15 cellular contexts compared by ENCODE assay signal in genomic region chr13:21233086-21233485, GRCh38. TPM values are rescaled to one million over a fixed set of nuclear protein-coding genes. Genes with fewer than 3 reads are reported as not detected.
DNase-seq lines count a peak whose midpoint lies in the region; ATAC-seq and TF ChIP-seq lines count a peak whose summit lies in the region.
"Had no signal": no experiment of that assay in that cellular context is flagged by ENCODE, and none has a peak within 500 bp of the region (broad histone marks: within the 10 kb centered on the region; RNA-seq: fewer than 3 reads in every experiment).

No MANE protein-coding gene starts in this region.

- H3K27ac Mint-ChIP-seq in activated CD8-positive, alpha-beta T cell treated with anti-CD3 and anti-CD28 coated beads, Interleukin-2, amount 10 ng/mL, durations not matched to agents 7 days and 5 days: no peak overlapping the region
- no peak overlapping the region for H3K27ac Mint-ChIP-seq in activated CD8-positive, alpha-beta T cell treated with anti-CD3 and anti-CD28 coated beads for 36 hours
- H3K27ac Mint-ChIP-seq: activated B cell treated with CpG ODN at 0.5 μM for 24 hours, natural killer cell had no signal

- no peak overlapping the region for H3K4ac ChIP-seq in mesendoderm (ENCODE audit: low read depth, low read length)

- no peak overlapping the region for H2BK120ac ChIP-seq in mesendoderm (ENCODE audit: low read depth, low read length)

- no peak overlapping the region for H4K8ac ChIP-seq in mesendoderm (ENCODE audit: low read depth, low read length)

- H3K4me1 Mint-ChIP-seq in activated CD8-positive, alpha-beta T cell treated with anti-CD3 and anti-CD28 coated beads, Interleukin-2, amount 10 ng/mL, durations not matched to agents 7 days and 5 days (ENCODE audit: low read depth): peaks cover 16% of the 10 kb centered on the region
- peaks cover 3% of the 10 kb centered on the region for H3K4me1 Mint-ChIP-seq in activated CD8-positive, alpha-beta T cell treated with anti-CD3 and anti-CD28 coated beads for 36 hours (ENCODE audit: low read depth)
- H3K4me1 Mint-ChIP-seq: activated B cell treated with CpG ODN at 0.5 μM for 24 hours, natural killer cell had no signal

- WGBS in esophagus muscularis mucosa: 60% methylated on average over 3 of the region's 3 CpGs
- WGBS in mesendoderm (ENCODE audit: extremely low coverage, insufficient coverage, low lambda C conversion rate): no CpG with 5 or more reads among the region's 3 CpGs

- H2BK5ac ChIP-seq in mesendoderm (ENCODE audit: low read length): no peak overlapping the region

- no peaks in the 10 kb centered on the region for H4K20me1 ChIP-seq in Karpas-422 (ENCODE audit: insufficient read depth, low read depth, low read length)

- H3K56ac ChIP-seq in mesendoderm (ENCODE audit: low read length): no peak overlapping the region

- no peaks in the 10 kb centered on the region for H3K79me2 ChIP-seq in Karpas-422 (ENCODE audit: low read length)
- no peaks in the 10 kb centered on the region for H3K79me2 ChIP-seq in mesendoderm (ENCODE audit: control insufficient read depth, insufficient read depth, low read length)

- H3K36me3 Mint-ChIP-seq in activated CD8-positive, alpha-beta T cell treated with anti-CD3 and anti-CD28 coated beads, Interleukin-2, amount 10 ng/mL, durations not matched to agents 7 days and 5 days (ENCODE audit: low read depth): no peaks in the 10 kb centered on the region
- H3K36me3 Mint-ChIP-seq in activated CD8-positive, alpha-beta T cell treated with anti-CD3 and anti-CD28 coated beads for 36 hours (ENCODE audit: low read depth): no peaks in the 10 kb centered on the region
- H3K36me3 Mint-ChIP-seq: natural killer cell had no signal

- H2BK15ac ChIP-seq in mesendoderm (replicated peaks; ENCODE audit: low read depth): no peak overlapping the region

- no peaks in the 10 kb centered on the region for H3K9me3 Mint-ChIP-seq in activated CD8-positive, alpha-beta T cell treated with anti-CD3 and anti-CD28 coated beads, Interleukin-2, amount 10 ng/mL, durations not matched to agents 7 days and 5 days (ENCODE audit: insufficient read depth)
- H3K9me3 Mint-ChIP-seq in activated CD8-positive, alpha-beta T cell treated with anti-CD3 and anti-CD28 coated beads for 36 hours: no peaks in the 10 kb centered on the region
- H3K9me3 Mint-ChIP-seq: activated B cell treated with CpG ODN at 0.5 μM for 24 hours, natural killer cell had no signal

- intact Hi-C loops in activated CD8-positive, alpha-beta T cell treated with anti-CD3 and anti-CD28 coated beads for 36 hours (cut with micrococcal nuclease): no loop called here
- intact Hi-C loops in esophagus muscularis mucosa (cut with DNase I): no loop called here

- H3K9me3 ChIP-seq in Karpas-422 (ENCODE audit: low read length) (no peaks in the 10 kb centered on the region), esophagus muscularis mucosa (no peaks in the 10 kb centered on the region), stomach smooth muscle (ENCODE audit: control insufficient read depth in 2 of 2, low read length in 2 of 2) (no peaks in the 10 kb centered on the region)
- H3K9me3 ChIP-seq: Caco-2 had no signal

- no peak for TF ChIP-seq POLR2A in esophagus muscularis mucosa (IDR thresholded peaks at IDR 0.05; ENCODE audit: low read depth)

- H4K5ac ChIP-seq in mesendoderm (ENCODE audit: low read length): no peak overlapping the region

- no peak overlapping the region for H3K4me3 ChIP-seq in Karpas-422 (ENCODE audit: low read length)
- peak overlapping the region in 2 of 4 donors; percentile 9 to 18 for H3K4me3 ChIP-seq in esophagus muscularis mucosa
- H3K4me3 ChIP-seq in stomach smooth muscle (ENCODE audit: low read length in 2 of 2): peak overlapping the region in 1 of 2 donors; percentile 35
- H3K4me3 ChIP-seq in mesendoderm (ENCODE audit: low read length): no peak overlapping the region

- no peak overlapping the region for H3K9ac ChIP-seq in Karpas-422 (ENCODE audit: low read length)
- H3K9ac ChIP-seq in stomach smooth muscle (ENCODE audit: low read length in 2 of 2): peak overlapping the region in 1 of 2 donors; percentile 58
- H3K9ac ChIP-seq in mesendoderm (ENCODE audit: low read length): no peak overlapping the region

- peak overlapping the region; percentile 13 for H3K4me3 Mint-ChIP-seq in activated CD8-positive, alpha-beta T cell treated with anti-CD3 and anti-CD28 coated beads, Interleukin-2, amount 10 ng/mL, durations not matched to agents 7 days and 5 days
- H3K4me3 Mint-ChIP-seq in activated CD8-positive, alpha-beta T cell treated with anti-CD3 and anti-CD28 coated beads for 36 hours: no peak overlapping the region
- H3K4me3 Mint-ChIP-seq: activated B cell treated with CpG ODN at 0.5 μM for 24 hours, natural killer cell had no signal

- POLR2A ChIA-PET in activated CD8-positive, alpha-beta T cell treated with anti-CD3 and anti-CD28 coated beads, Interleukin-2, amount 10 ng/mL, durations not matched to agents 7 days and 5 days (lab: Charles Lee): interaction anchor here (1.4 kb wide), 1 partner anchor 56 kb away, joined by 4 read pairs; the partner anchor contains the start of genes MRPL57 and SKA3
- POLR2A ChIA-PET in activated CD8-positive, alpha-beta T cell treated with anti-CD3 and anti-CD28 coated beads for 36 hours (lab: Charles Lee): no interaction called here

- H2AFZ ChIP-seq in Karpas-422 (ENCODE audit: low read length): no peak overlapping the region

- no peak for ATAC-seq in activated CD8-positive, alpha-beta T cell treated with anti-CD3 and anti-CD28 coated beads, Interleukin-2, amount 10 ng/mL, durations not matched to agents 7 days and 5 days
- no peak for ATAC-seq in activated CD8-positive, alpha-beta T cell treated with anti-CD3 and anti-CD28 coated beads for 36 hours
- ATAC-seq: left colon, natural killer cell, SK-N-SH treated with all-trans-retinoic acid at 6 μM for 48 hours had no signal

- H3K27me3 ChIP-seq in Karpas-422 (ENCODE audit: low read length) (no peaks in the 10 kb centered on the region), esophagus muscularis mucosa (peaks cover 0 to 3% (median 0%) of the 10 kb centered on the region in 4 donors), stomach smooth muscle (ENCODE audit: control insufficient read depth in 1 of 2, insufficient read depth in 2 of 2, low read length in 2 of 2) (no peaks in the 10 kb centered on the region), mesendoderm (ENCODE audit: insufficient read depth, low read length, poor library complexity) (no peaks in the 10 kb centered on the region)

- H3K4me1 ChIP-seq in Karpas-422 (ENCODE audit: low read length) (no peaks in the 10 kb centered on the region), esophagus muscularis mucosa (no peaks in the 10 kb centered on the region), stomach smooth muscle (ENCODE audit: control insufficient read depth, insufficient read depth, low read length) (no peaks in the 10 kb centered on the region), mesendoderm (ENCODE audit: control insufficient read depth, low read depth, low read length) (no peaks in the 10 kb centered on the region)
- H3K4me1 ChIP-seq: Caco-2 had no signal

- no peak for TF ChIP-seq EP300 in esophagus muscularis mucosa (IDR thresholded peaks at IDR 0.05)

- H3K27ac ChIP-seq in Karpas-422 (ENCODE audit: low read length) (no peak overlapping the region), esophagus muscularis mucosa (replicated peaks in 1 of 4) (peak overlapping the region in 2 of 4 donors; percentile 39 to 40), stomach smooth muscle (ENCODE audit: low read length) (peak overlapping the region; percentile 18), mesendoderm (ENCODE audit: low read depth, low read length) (no peak overlapping the region)

- no peaks in the 10 kb centered on the region for H3K79me1 ChIP-seq in mesendoderm (ENCODE audit: low read length)

- H3K18ac ChIP-seq in mesendoderm (ENCODE audit: low read length): no peak overlapping the region

- no peak for TF ChIP-seq CTCF in activated CD8-positive, alpha-beta T cell treated with anti-CD3 and anti-CD28 coated beads for 36 hours (IDR thresholded peaks at IDR 0.05)
- TF ChIP-seq CTCF in esophagus muscularis mucosa (IDR thresholded peaks at IDR 0.05): no peak

- CTCF ChIA-PET in activated CD8-positive, alpha-beta T cell treated with anti-CD3 and anti-CD28 coated beads, Interleukin-2, amount 10 ng/mL, durations not matched to agents 7 days and 5 days (lab: Charles Lee): interaction anchor here (0.9 to 1.8 kb wide), 6 partner anchors 8 to 245 kb away, joined by 3 to 10 read pairs (median 4); partner anchors contain the start of gene SKA3
- CTCF ChIA-PET in activated CD8-positive, alpha-beta T cell treated with anti-CD3 and anti-CD28 coated beads for 36 hours (lab: Charles Lee): interaction anchor here (1.3 to 1.9 kb wide), 3 partner anchors 11 to 245 kb away, joined by 3 to 6 read pairs (median 4); no protein-coding TSS in a partner anchor

- H3K4me2 ChIP-seq in Karpas-422 (ENCODE audit: low read depth, low read length, poor library complexity, severe bottlenecking) (no peak overlapping the region), mesendoderm (ENCODE audit: low read length) (no peak overlapping the region)

- no peak overlapping the region for H3K23ac ChIP-seq in mesendoderm (ENCODE audit: low read length)

- no peaks in the 10 kb centered on the region for H3K9me2 ChIP-seq in Karpas-422 (replicated peaks; ENCODE audit: insufficient read depth, low read length)

- H2AK5ac ChIP-seq in mesendoderm (ENCODE audit: low read length): no peak overlapping the region

- peaks cover 18% of the 10 kb centered on the region for H3K27me3 Mint-ChIP-seq in activated CD8-positive, alpha-beta T cell treated with anti-CD3 and anti-CD28 coated beads, Interleukin-2, amount 10 ng/mL, durations not matched to agents 7 days and 5 days (ENCODE audit: low read depth)
- no peaks in the 10 kb centered on the region for H3K27me3 Mint-ChIP-seq in activated CD8-positive, alpha-beta T cell treated with anti-CD3 and anti-CD28 coated beads for 36 hours

- no peaks in the 10 kb centered on the region for H3K36me3 ChIP-seq in Karpas-422 (ENCODE audit: insufficient read depth, low read length)
- H3K36me3 ChIP-seq in esophagus muscularis mucosa: no peaks in the 10 kb centered on the region
- H3K36me3 ChIP-seq in stomach smooth muscle (ENCODE audit: control insufficient read depth in 2 of 2, insufficient read depth in 2 of 2, low read length in 2 of 2): no peaks in the 10 kb centered on the region
- no peaks in the 10 kb centered on the region for H3K36me3 ChIP-seq in mesendoderm (ENCODE audit: control insufficient read depth, insufficient read depth, low read length)

- no peak for DNase-seq in activated CD8-positive, alpha-beta T cell treated with anti-CD3 and anti-CD28 coated beads, Interleukin-2, amount 10 ng/mL, durations not matched to agents 7 days and 5 days
- no peak for DNase-seq in activated CD8-positive, alpha-beta T cell treated with anti-CD3 and anti-CD28 coated beads for 36 hours
- DNase-seq in Karpas-422 (peak; percentile 14), esophagus muscularis mucosa (ENCODE audit: extremely low spot score) (peak; percentile 75), NCI-H226 (no peak), NCI-H345 treated with DMSO at 0.1 percent for 48 hours (lab: John Stamatoyannopoulos, UW; ENCODE audit: unreplicated experiment) (no peak), mesendoderm (no peak)
- DNase-seq: activated B cell treated with CpG ODN at 0.5 μM for 24 hours; Caco-2; left colon; natural killer cell; NCI-H510A; stimulated activated CD4-positive, alpha-beta T cell treated with anti-CD3 and anti-CD28 coated beads, Interleukin-4, amount 100 ng/mL, for 24 hours had no signal

RNA-seq across cellular contexts. Expression of gene MRPL57, which starts 56.6 kb away (rescaled TPM):
- total RNA-seq in activated CD8-positive, alpha-beta T cell treated with anti-CD3 and anti-CD28 coated beads, Interleukin-2, amount 10 ng/mL, durations not matched to agents 7 days and 5 days: 10 to 100 TPM; 22.5 to 24.0 TPM
- 10 to 100 TPM; 24.8 to 25.5 TPM for total RNA-seq in activated CD8-positive, alpha-beta T cell treated with anti-CD3 and anti-CD28 coated beads for 36 hours
- total RNA-seq in Karpas-422 (2014; rRNA removed; shearing (Covaris generic); ENCODE audit: low replicate concordance): 31.8 and 35.2 TPM in 2 replicates
- 10 to 100 TPM; 28.0 to 48.2 (median 32.1) TPM for total RNA-seq in esophagus muscularis mucosa
- polyA plus RNA-seq in mesendoderm (2013, experiment 1 of 2): 31.7 TPM
- 32.4 TPM for polyA plus RNA-seq in mesendoderm (2013, experiment 2 of 2)

RNA-seq across cellular contexts. Expression of gene SKA3, which starts 56.7 kb away (rescaled TPM):
- 10 to 100 TPM; 51.0 to 52.5 TPM for total RNA-seq in activated CD8-positive, alpha-beta T cell treated with anti-CD3 and anti-CD28 coated beads, Interleukin-2, amount 10 ng/mL, durations not matched to agents 7 days and 5 days
- 10 to 100 TPM; 39.5 to 41.5 TPM for total RNA-seq in activated CD8-positive, alpha-beta T cell treated with anti-CD3 and anti-CD28 coated beads for 36 hours
- total RNA-seq in Karpas-422 (2014; rRNA removed; shearing (Covaris generic); ENCODE audit: low replicate concordance): 6.3 and 34.2 TPM in 2 replicates
- under 1 TPM in 3 of 4 donors, not detected in 1; 0.23 to 0.83 (median 0.66) TPM for total RNA-seq in esophagus muscularis mucosa
- 82.1 TPM for polyA plus RNA-seq in mesendoderm (2013, experiment 1 of 2)
- polyA plus RNA-seq in mesendoderm (2013, experiment 2 of 2): 83.7 TPM

Comparison
In these comparisons a context has a peak if more than half of its experiments do, and no peak if none do; other contexts are left out.
1. DNase-seq: peak in Karpas-422 (single experiment) and esophagus muscularis mucosa (single experiment); none in activated CD8-positive, alpha-beta T cell treated with anti-CD3 and anti-CD28 coated beads, Interleukin-2, amount 10 ng/mL, durations not matched to agents 7 days and 5 days (single experiment), activated CD8-positive, alpha-beta T cell treated with anti-CD3 and anti-CD28 coated beads for 36 hours (single experiment), NCI-H226 (single experiment), NCI-H345 treated with DMSO at 0.1 percent for 48 hours (single experiment) and mesendoderm (single experiment).